Comparison of ENCODE assay signal across 10 cellular contexts in the genomic region with DNA sequence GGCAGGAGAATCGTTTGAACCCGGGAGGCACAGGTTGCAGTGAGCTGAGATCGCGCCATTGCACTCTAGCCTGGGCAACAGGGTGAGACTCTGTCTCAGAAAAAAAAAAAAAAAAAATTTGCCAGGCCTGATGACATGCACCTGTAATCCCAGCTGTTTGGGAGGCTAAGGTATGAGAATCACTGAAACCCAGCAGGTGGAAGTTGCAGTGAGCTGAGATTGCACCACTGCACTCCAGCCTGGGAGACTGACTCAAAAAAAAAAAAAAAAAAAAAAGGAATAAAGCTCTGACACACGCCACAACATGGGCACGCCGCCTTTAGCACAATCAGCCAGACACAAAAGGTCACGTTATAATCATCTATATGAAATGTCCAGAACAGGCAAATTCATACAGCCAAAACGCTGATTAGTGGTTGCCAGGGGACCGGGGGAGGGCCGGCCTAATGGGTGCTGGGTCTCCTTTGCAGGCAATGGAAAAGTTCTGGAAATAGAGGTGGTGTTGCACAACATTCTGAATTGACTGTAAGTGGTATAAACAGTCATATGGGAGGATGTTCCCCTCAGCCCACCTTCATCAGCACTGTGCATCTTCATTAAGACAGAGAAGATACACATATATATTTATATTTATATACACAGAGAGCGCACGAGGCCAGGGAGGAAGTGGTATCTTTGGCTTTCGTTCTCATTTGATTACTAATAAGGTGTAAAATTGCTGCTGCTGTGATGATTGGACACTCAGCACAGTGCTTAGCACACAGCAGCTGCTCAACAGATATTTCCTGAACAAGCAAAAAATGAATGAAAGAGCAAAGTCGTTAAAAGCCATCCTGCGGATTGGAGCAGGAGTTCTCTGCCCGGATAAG. TPM values are rescaled to one million over a fixed set of nuclear protein-coding genes. Genes with fewer than 3 reads are reported as not detected.
DNase-seq lines count a peak whose midpoint lies in the region; ATAC-seq and TF ChIP-seq lines count a peak whose summit lies in the region.
"Had no signal": no experiment of that assay in that cellular context is flagged by ENCODE, and none has a peak within 500 bp of the region (broad histone marks: within the 10 kb centered on the region; RNA-seq: fewer than 3 reads in every experiment).

No MANE protein-coding gene starts in this region.

- CTCF ChIA-PET in CD4-positive, alpha-beta T cell (lab: Charles Lee), result no interaction called here

- intact Hi-C loops in CD4-positive, alpha-beta T cell (cut with DNase I, micrococcal nuclease), result no loop called here

- no peak for ATAC-seq in CD4-positive, alpha-beta T cell (ENCODE audit: poor library complexity)
- ATAC-seq in GM19025 (IDR thresholded peaks at IDR 0.05; ENCODE audit: low read depth, unreplicated experiment), result peak; percentile 54
- peak; percentile 42 for ATAC-seq in HG02973 (IDR thresholded peaks at IDR 0.05; ENCODE audit: unreplicated experiment)

- TF ChIP-seq CTCF in CD4-positive, alpha-beta T cell (IDR thresholded peaks at IDR 0.05), result no peak
- no peak for TF ChIP-seq CTCF in endothelial cell (IDR thresholded peaks at IDR 0.05; ENCODE audit: unreplicated experiment)

- no peak for DNase-seq in CD4-positive, alpha-beta T cell
- no peak for DNase-seq in T-helper 2 cell treated with Interferon-gamma antibody and Interleukin-4, amounts not matched to agents 5 μg/mL and 100 μg/mL, for 36 hours (ENCODE audit: low spot score)
- no peak for DNase-seq in endothelial cell (ENCODE audit: low spot score)
- DNase-seq in ureter (ENCODE audit: low spot score), result no peak
- DNase-seq in AG20443 (ENCODE audit: low spot score), result no peak
- DNase-seq in D341Med (ENCODE audit: low spot score), result no peak
- DNase-seq: OCI-M1 had no signal

- no peaks in the 10 kb centered on the region for H3K27me3 Mint-ChIP-seq in CD4-positive, alpha-beta T cell
- H3K27me3 Mint-ChIP-seq in T-helper 2 cell treated with Interferon-gamma antibody and Interleukin-4, amounts not matched to agents 5 μg/mL and 100 μg/mL, for 36 hours (ENCODE audit: low read depth), result no peaks in the 10 kb centered on the region
- H3K27me3 Mint-ChIP-seq in endothelial cell (ENCODE audit: unreplicated experiment), result peaks cover 17% of the 10 kb centered on the region

- H3K36me3 Mint-ChIP-seq in CD4-positive, alpha-beta T cell (ENCODE audit: low read depth), result peaks cover 69% of the 10 kb centered on the region
- H3K36me3 Mint-ChIP-seq in T-helper 2 cell treated with Interferon-gamma antibody and Interleukin-4, amounts not matched to agents 5 μg/mL and 100 μg/mL, for 36 hours (ENCODE audit: low read depth), result peaks cover 13% of the 10 kb centered on the region
- peaks cover 14% of the 10 kb centered on the region for H3K36me3 Mint-ChIP-seq in endothelial cell (ENCODE audit: low read depth, unreplicated experiment)

- peak overlapping the region; percentile 61 for H3K4me3 Mint-ChIP-seq in CD4-positive, alpha-beta T cell
- no peak overlapping the region for H3K4me3 Mint-ChIP-seq in T-helper 2 cell treated with Interferon-gamma antibody and Interleukin-4, amounts not matched to agents 5 μg/mL and 100 μg/mL, for 36 hours
- no peak overlapping the region for H3K4me3 Mint-ChIP-seq in endothelial cell (ENCODE audit: unreplicated experiment)

- peak overlapping the region; percentile 77 for H3K27ac Mint-ChIP-seq in CD4-positive, alpha-beta T cell
- H3K27ac Mint-ChIP-seq in T-helper 2 cell treated with Interferon-gamma antibody and Interleukin-4, amounts not matched to agents 5 μg/mL and 100 μg/mL, for 36 hours, result peak overlapping the region; percentile 41
- H3K27ac Mint-ChIP-seq in endothelial cell (ENCODE audit: unreplicated experiment), result no peak overlapping the region

- H3K27ac ChIP-seq in CD4-positive, alpha-beta T cell (ENCODE audit: low read depth, low read length), result no peak overlapping the region
- H3K27ac ChIP-seq: C4-2B had no signal

- no peaks in the 10 kb centered on the region for H3K27me3 ChIP-seq in CD4-positive, alpha-beta T cell (ENCODE audit: control insufficient read depth, insufficient read depth, low read length)

- POLR2A ChIA-PET in CD4-positive, alpha-beta T cell (lab: Charles Lee), result interaction anchor here (0.6 to 5.9 kb wide), 2 partner anchors 17 to 22 kb away, joined by 3 to 79 read pairs; a partner anchor contains a TSS

- H3K9me3 ChIP-seq in CD4-positive, alpha-beta T cell (ENCODE audit: control insufficient read depth, low read length), result no peaks in the 10 kb centered on the region

- no peaks in the 10 kb centered on the region for H3K9me3 Mint-ChIP-seq in CD4-positive, alpha-beta T cell
- H3K9me3 Mint-ChIP-seq in T-helper 2 cell treated with Interferon-gamma antibody and Interleukin-4, amounts not matched to agents 5 μg/mL and 100 μg/mL, for 36 hours, result no peaks in the 10 kb centered on the region
- no peaks in the 10 kb centered on the region for H3K9me3 Mint-ChIP-seq in endothelial cell (ENCODE audit: unreplicated experiment)

- H3K4me1 Mint-ChIP-seq in CD4-positive, alpha-beta T cell (ENCODE audit: low read depth), result peaks cover 28% of the 10 kb centered on the region
- peaks cover 20% of the 10 kb centered on the region for H3K4me1 Mint-ChIP-seq in T-helper 2 cell treated with Interferon-gamma antibody and Interleukin-4, amounts not matched to agents 5 μg/mL and 100 μg/mL, for 36 hours (ENCODE audit: low read depth)
- H3K4me1 Mint-ChIP-seq in endothelial cell (ENCODE audit: unreplicated experiment), result peaks cover 5% of the 10 kb centered on the region

RNA-seq across cellular contexts. Expression of a gene that starts 3.8 kb away (rescaled TPM):
- 10 to 100 TPM; 14.3 to 15.1 TPM for total RNA-seq in CD4-positive, alpha-beta T cell
- total RNA-seq in endothelial cell (ENCODE audit: unreplicated experiment), result 24.6 TPM
- total RNA-seq in ureter, result 31.2 TPM

RNA-seq across cellular contexts. Expression of a gene that starts 7.7 kb away (rescaled TPM):
- 1 to 10 TPM; 2.6 to 2.7 TPM for total RNA-seq in CD4-positive, alpha-beta T cell
- 14.1 TPM for total RNA-seq in endothelial cell (ENCODE audit: unreplicated experiment)
- total RNA-seq in ureter, result 10.6 TPM

RNA-seq across cellular contexts. Expression of a gene that starts 17.3 kb away (rescaled TPM):
- total RNA-seq in CD4-positive, alpha-beta T cell, result 100 to 1,000 TPM; 172 to 182 TPM
- 65.6 TPM for total RNA-seq in endothelial cell (ENCODE audit: unreplicated experiment)
- total RNA-seq in ureter, result 65.1 TPM

RNA-seq across cellular contexts. Expression of a gene that starts 47.5 kb away (rescaled TPM):
- total RNA-seq in CD4-positive, alpha-beta T cell, result 10 to 100 TPM; 11.7 to 11.8 TPM
- total RNA-seq in endothelial cell (ENCODE audit: unreplicated experiment) (4.1 TPM), ureter (6.4 TPM)

RNA-seq across cellular contexts. Expression of a gene that starts 49.1 kb away (rescaled TPM):
- not detected for total RNA-seq in CD4-positive, alpha-beta T cell
- total RNA-seq in endothelial cell (ENCODE audit: unreplicated experiment), result not detected
- total RNA-seq in ureter, result 1.9 TPM
